ENCODE assay signal across 7 cellular contexts in the genomic region with DNA sequence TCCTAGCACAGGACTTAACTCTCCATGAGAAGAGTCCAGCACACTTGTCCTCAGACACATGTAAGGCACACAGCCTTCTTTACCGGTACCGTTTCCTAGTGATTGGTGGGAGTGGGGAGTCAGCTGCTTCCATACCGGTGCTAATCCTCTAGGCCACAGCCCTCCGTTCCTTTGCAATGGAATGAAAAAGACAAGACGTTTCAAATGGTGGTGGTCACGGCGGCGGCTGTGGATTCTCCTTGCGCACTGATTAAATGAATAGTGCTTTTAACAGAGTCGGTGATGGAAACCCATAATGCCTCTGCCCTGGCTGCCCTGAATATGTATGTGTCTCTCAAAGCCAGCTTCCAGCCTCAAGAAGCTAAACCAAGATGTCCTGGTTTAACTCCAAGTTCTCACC. TPM values are rescaled to one million over a fixed set of nuclear protein-coding genes. Genes with fewer than 3 reads are reported as not detected.
"Had no signal": no experiment of that assay in that cellular context is flagged by ENCODE, and none has a peak within 500 bp of the region (broad histone marks: within the 10 kb centered on the region; RNA-seq: fewer than 3 reads in every experiment).

No MANE protein-coding gene starts in this region.

- H3K4me3 ChIP-seq: K562 had no signal

- H3K27ac ChIP-seq: HL-60 had no signal

- H3K4me3 Mint-ChIP-seq: IgD-negative memory B cell had no signal

- H3K27ac Mint-ChIP-seq: IgD-negative memory B cell had no signal

- DNase-seq: IMR-90 had no signal

- H3K9me3 Mint-ChIP-seq: IgD-negative memory B cell had no signal

- ATAC-seq: HepG2, K562 had no signal

RNA-seq across cellular contexts. Expression of a gene that starts 34.8 kb away (rescaled TPM):
- total RNA-seq: HepG2, HT-29, HT1080, IMR-90, K562 had no signal
- polyA plus RNA-seq: HepG2, IgD-negative memory B cell, IMR-90, K562 had no signal
